Comparison of ENCODE assay signal across 8 cellular contexts in the genomic region with DNA sequence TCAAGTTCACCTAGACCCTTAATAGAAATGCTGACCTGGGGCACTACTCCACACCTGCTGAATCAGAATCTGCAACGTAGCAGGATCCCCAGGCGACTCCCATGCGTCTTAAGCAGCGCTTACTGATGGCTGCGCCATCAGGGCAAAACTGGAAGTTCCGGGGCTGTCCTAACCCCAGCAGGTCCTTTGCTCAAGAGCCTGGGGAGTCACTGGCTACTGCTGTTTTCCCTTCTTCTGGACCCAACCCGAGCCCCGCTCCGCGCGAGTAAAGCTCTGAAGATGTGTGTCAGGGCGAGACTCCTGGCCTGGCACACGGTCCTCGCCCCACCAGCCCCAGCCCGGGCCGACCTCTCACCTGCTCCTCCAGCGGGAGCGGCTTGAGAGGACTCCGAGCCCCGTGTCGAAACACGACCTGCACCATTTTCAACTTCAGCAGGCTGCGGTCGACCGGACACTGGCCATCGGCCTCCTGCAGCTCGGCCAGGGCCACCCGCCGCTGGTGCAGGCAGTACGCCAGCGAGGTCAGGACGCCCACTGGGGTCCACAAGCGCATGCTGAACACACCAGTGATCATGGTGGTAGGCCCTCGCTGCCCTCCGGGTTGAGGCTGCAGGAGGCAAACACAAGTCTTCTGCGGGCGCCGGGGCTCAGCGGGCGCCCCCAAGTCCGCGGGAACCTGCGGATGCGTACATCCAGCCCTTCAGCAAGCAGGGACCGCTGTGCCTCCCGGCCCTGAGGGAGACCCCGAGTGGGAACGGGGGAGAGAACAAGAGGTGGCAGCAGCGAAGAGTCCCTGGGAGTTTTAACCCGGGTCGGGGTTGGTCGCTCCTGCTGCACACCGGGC. TPM values are rescaled to one million over a fixed set of nuclear protein-coding genes. Genes with fewer than 3 reads are reported as not detected.
DNase-seq lines count a peak whose midpoint lies in the region; ATAC-seq and TF ChIP-seq lines count a peak whose summit lies in the region.

No MANE protein-coding gene starts in this region.

- H3K4me1 ChIP-seq in adipocyte (ENCODE audit: control insufficient read depth, insufficient read depth, low read length): peaks cover 6% of the 10 kb centered on the region
- peaks cover 20% of the 10 kb centered on the region for H3K4me1 ChIP-seq in left ventricle myocardium inferior

- H3K27me3 ChIP-seq in adipocyte (replicated peaks; ENCODE audit: control insufficient read depth, insufficient read depth, low read length) (no peaks in the 10 kb centered on the region), left ventricle myocardium inferior (ENCODE audit: low read depth) (no peaks in the 10 kb centered on the region)

- peaks cover 25% of the 10 kb centered on the region for H3K4me1 Mint-ChIP-seq in progenitor cell of endocrine pancreas (ENCODE audit: low read depth)

- ATAC-seq in GM19463 (IDR thresholded peaks at IDR 0.05; ENCODE audit: unreplicated experiment) (peak; percentile 32), HG03571 (IDR thresholded peaks at IDR 0.05; ENCODE audit: unreplicated experiment) (peak; percentile 35)

- H3K4me3 ChIP-seq in adipocyte (ENCODE audit: low read length) (peak overlapping the region; percentile 95), left ventricle myocardium inferior (peak overlapping the region; percentile 77)

- TF ChIP-seq CTCF in left ventricle myocardium inferior (IDR thresholded peaks at IDR 0.05; ENCODE audit: borderline replicate concordance) (no peak), progenitor cell of endocrine pancreas (IDR thresholded peaks at IDR 0.05; ENCODE audit: unreplicated experiment) (no peak)

- H3K27ac ChIP-seq in left ventricle myocardium inferior (replicated peaks): peak overlapping the region; percentile 83

- no peaks in the 10 kb centered on the region for H3K9me3 ChIP-seq in adipocyte (ENCODE audit: control insufficient read depth, low read length)
- H3K9me3 ChIP-seq in left ventricle myocardium inferior (replicated peaks): no peaks in the 10 kb centered on the region

- H3K4me3 Mint-ChIP-seq in progenitor cell of endocrine pancreas (ENCODE audit: low read depth): peak overlapping the region; percentile 88

- H3K27ac Mint-ChIP-seq in progenitor cell of endocrine pancreas: peak overlapping the region; percentile 97

- intact Hi-C loops in left ventricle myocardium inferior (cut with micrococcal nuclease): no loop called here

- peaks cover 6% of the 10 kb centered on the region for H3K27me3 Mint-ChIP-seq in progenitor cell of endocrine pancreas

- DNase-seq in D341Med (ENCODE audit: low spot score) (peak; percentile 81), SIG-M5 treated with dmso at 0.1 percent for 504 hours (lab: John Stamatoyannopoulos, UW; ENCODE audit: unreplicated experiment) (peak; percentile 66), adipocyte (ENCODE audit: low read depth) (peak; percentile 62), left ventricle myocardium inferior (peak; percentile 26), progenitor cell of endocrine pancreas (ENCODE audit: low spot score, unreplicated experiment) (peak; percentile 31), NCI-H226 (no peak)

- H3K9me3 Mint-ChIP-seq in progenitor cell of endocrine pancreas (ENCODE audit: low read depth): no peaks in the 10 kb centered on the region

- peak overlapping the region; percentile 87 for H3K9ac ChIP-seq in adipocyte (ENCODE audit: low read length)

- H3K36me3 ChIP-seq in adipocyte (ENCODE audit: control insufficient read depth, insufficient read depth, low read length, severe bottlenecking) (no peaks in the 10 kb centered on the region), left ventricle myocardium inferior (no peaks in the 10 kb centered on the region)

- no peaks in the 10 kb centered on the region for H3K36me3 Mint-ChIP-seq in progenitor cell of endocrine pancreas (ENCODE audit: insufficient read depth)

RNA-seq across cellular contexts. Expression of a gene that starts 0.6 kb away (rescaled TPM):
- total RNA-seq in left ventricle myocardium inferior: 10.9 TPM
- total RNA-seq in progenitor cell of endocrine pancreas: 24.7 and 25.9 TPM in 2 replicates
